In the genomic region with DNA sequence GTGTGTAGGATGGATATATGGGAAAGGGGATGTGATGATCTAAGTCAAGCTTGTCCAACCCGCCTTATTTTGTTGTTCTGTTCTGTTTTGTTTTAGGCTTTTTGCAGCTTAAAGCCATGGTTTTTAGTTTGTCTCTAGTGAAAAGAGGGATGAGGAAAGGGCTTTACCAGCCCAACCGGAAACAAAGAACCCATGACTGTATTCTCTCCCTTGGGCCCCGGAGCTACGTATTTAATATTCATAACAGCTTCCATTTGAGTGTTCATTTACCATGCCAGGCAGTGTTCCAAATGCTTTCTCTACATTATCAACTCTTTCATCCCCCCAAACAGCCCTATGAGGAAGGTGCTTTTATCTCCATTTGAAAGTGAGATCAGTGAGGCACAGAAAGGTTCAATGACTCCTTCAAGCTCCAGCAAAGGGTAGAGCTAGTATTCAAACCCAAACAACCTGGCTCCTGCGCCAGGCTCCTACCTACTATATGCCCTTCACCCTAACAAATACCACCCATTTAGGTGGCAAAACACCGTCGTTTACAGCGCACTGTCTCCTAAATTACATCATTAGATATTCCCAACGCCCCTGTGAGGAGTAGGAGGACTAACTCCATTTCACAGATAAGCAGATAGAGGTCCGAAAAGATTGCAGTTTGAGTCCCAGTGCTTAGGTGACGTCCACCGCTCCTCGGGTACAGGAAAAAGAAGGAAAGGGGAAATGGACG, we compare ENCODE assay signal across 8 cellular contexts. TPM values are rescaled to one million over a fixed set of nuclear protein-coding genes. Genes with fewer than 3 reads are reported as not detected.
DNase-seq lines count a peak whose midpoint lies in the region; ATAC-seq and TF ChIP-seq lines count a peak whose summit lies in the region.

No MANE protein-coding gene starts in this region.

- peak; percentile 11 for ATAC-seq in GM18511 (IDR thresholded peaks at IDR 0.05; ENCODE audit: unreplicated experiment)
- ATAC-seq in HG03442 (IDR thresholded peaks at IDR 0.05; ENCODE audit: unreplicated experiment): no peak
- ATAC-seq in HG02623 (IDR thresholded peaks at IDR 0.05; ENCODE audit: unreplicated experiment): no peak

- intact Hi-C loops in dorsolateral prefrontal cortex (cut with DNase I): no loop called here

- peaks cover 12 to 18% of the 10 kb centered on the region in 2 donors for H3K36me3 ChIP-seq in muscle layer of duodenum (ENCODE audit: control insufficient read depth in 1 of 2, insufficient read depth in 2 of 2, low read length in 2 of 2)

- H3K27ac ChIP-seq in 22Rv1 (peak overlapping the region; percentile 71), dorsolateral prefrontal cortex (peak overlapping the region; percentile 67 to 99 (median 95)), muscle layer of duodenum (ENCODE audit: low read length) (peak overlapping the region; percentile 93)

- no peaks in the 10 kb centered on the region for H3K9me3 ChIP-seq in muscle layer of duodenum (ENCODE audit: control insufficient read depth in 1 of 2, low read length in 2 of 2)

- DNase-seq in RKO (ENCODE audit: low spot score): peak; percentile 57
- peak in 1 of 10 donors; percentile 5 for DNase-seq in dorsolateral prefrontal cortex
- DNase-seq in NCI-H446 treated with DMSO at 0.1 percent for 48 hours (lab: John Stamatoyannopoulos, UW): no peak

- TF ChIP-seq CTCF in 22Rv1 (IDR thresholded peaks at IDR 0.05): no peak
- TF ChIP-seq CTCF in dorsolateral prefrontal cortex (IDR thresholded peaks at IDR 0.05 in 54 of 56, conservative IDR thresholded peaks at IDR 0.05 in 2 of 56; ENCODE audit: low read depth in 1 of 56, partially characterized antibody in 56 of 56): no peak

- peaks cover 8 to 15% of the 10 kb centered on the region in 2 donors for H3K4me1 ChIP-seq in muscle layer of duodenum (ENCODE audit: control insufficient read depth in 1 of 2, insufficient read depth in 2 of 2, low read length in 2 of 2)

- H3K27me3 ChIP-seq in dorsolateral prefrontal cortex (no peaks in the 10 kb centered on the region), muscle layer of duodenum (ENCODE audit: low read depth, low read length) (no peaks in the 10 kb centered on the region)

- H3K4me3 ChIP-seq in dorsolateral prefrontal cortex: peak overlapping the region; percentile 60 to 94 (median 85)
- H3K4me3 ChIP-seq in muscle layer of duodenum (ENCODE audit: low read depth in 1 of 2, low read length in 2 of 2): peak overlapping the region; percentile 87 to 89

RNA-seq across cellular contexts. Expression of gene GTPBP8, which starts 27.8 kb away (rescaled TPM):
- total RNA-seq in dorsolateral prefrontal cortex: 10 to 100 TPM in 118 of 120 experiments, 1 to 10 TPM in 2; 8.1 to 21.0 (median 13.9) TPM

RNA-seq across cellular contexts. Expression of gene CD200R1, which starts 43.7 kb away (rescaled TPM):
- 1 to 10 TPM in 39 of 120 experiments, under 1 TPM in 78, not detected in 3; 0.19 to 2.6 (median 0.77) TPM for total RNA-seq in dorsolateral prefrontal cortex
